8 cellular contexts compared by ENCODE assay signal in the genomic region with DNA sequence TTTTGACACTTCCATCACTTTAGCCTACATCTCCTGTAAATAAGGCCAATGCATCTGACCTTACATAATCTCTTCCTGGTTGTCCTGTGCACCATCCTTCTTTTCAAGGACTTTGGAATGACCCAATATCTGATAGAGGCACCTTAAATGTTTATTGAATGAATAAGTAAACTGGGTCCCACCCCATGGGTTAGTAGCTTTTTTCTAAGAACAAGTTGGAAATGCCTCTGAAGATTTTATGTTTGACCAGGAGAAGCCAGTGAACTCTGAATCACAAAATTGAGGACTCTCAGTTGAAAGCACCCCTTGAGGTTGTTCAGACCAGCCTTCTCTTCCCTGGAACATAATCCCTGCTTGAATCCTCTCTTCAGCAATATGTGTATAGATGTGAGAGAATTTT. TPM values are rescaled to one million over a fixed set of nuclear protein-coding genes. Genes with fewer than 3 reads are reported as not detected.
DNase-seq lines count a peak whose midpoint lies in the region; ATAC-seq and TF ChIP-seq lines count a peak whose summit lies in the region.

No MANE protein-coding gene starts in this region.

- H3K9me3 ChIP-seq in heart right ventricle (no peaks in the 10 kb centered on the region), muscle layer of duodenum (ENCODE audit: control insufficient read depth in 1 of 2, low read length in 2 of 2) (no peaks in the 10 kb centered on the region), uterus (no peaks in the 10 kb centered on the region)

- POLR2A ChIA-PET in MCF 10A (lab: Yijun Ruan, JAX), result interaction anchor here (0.6 to 11.8 kb wide), 19 partner anchors 15 to 730 kb away, joined by 3 to 164 read pairs (median 6); partner anchors contain the start of genes MORC2, SELENOM and TUG1

- CTCF ChIA-PET in MCF 10A (lab: Yijun Ruan, JAX), result interaction anchor here (0.6 to 8.5 kb wide), 10 partner anchors 14 to 111 kb away, joined by 3 to 40 read pairs (median 5); partner anchors contain the start of genes LIMK2 and SELENOM

- TF ChIP-seq CTCF in heart right ventricle (IDR thresholded peaks at IDR 0.05) (no peak), MCF 10A (IDR thresholded peaks at IDR 0.05; ENCODE audit: unreplicated experiment) (no peak), uterus (IDR thresholded peaks at IDR 0.05) (no peak)

- no peaks in the 10 kb centered on the region for H3K27me3 Mint-ChIP-seq in MCF 10A (ENCODE audit: insufficient read depth, unreplicated experiment)

- peak overlapping the region; percentile 89 for H3K4me3 Mint-ChIP-seq in MCF 10A (ENCODE audit: unreplicated experiment)

- peaks cover 14% of the 10 kb centered on the region for H3K4me1 Mint-ChIP-seq in MCF 10A (ENCODE audit: insufficient read depth, unreplicated experiment)

- TF ChIP-seq POLR2A in uterus (IDR thresholded peaks at IDR 0.05), result no peak

- no TSS peak for BruUV-seq in MCF 10A (replicated peaks; lab: Mats Ljungman, UMichigan)

- H3K4me1 ChIP-seq in heart right ventricle (peaks cover 0 to 37% (median 27%) of the 10 kb centered on the region in 9 donors), muscle layer of duodenum (ENCODE audit: control insufficient read depth in 1 of 2, insufficient read depth in 2 of 2, low read length in 2 of 2) (peaks cover 16 to 26% of the 10 kb centered on the region in 2 donors), uterus (peaks cover 0 to 3% of the 10 kb centered on the region in 2 donors)

- ATAC-seq in heart right ventricle (no peak), left ventricle myocardium superior (no peak)

- no peaks in the 10 kb centered on the region for H3K9me3 Mint-ChIP-seq in MCF 10A (ENCODE audit: unreplicated experiment)

- H3K36me3 ChIP-seq in heart right ventricle, result peaks cover 0 to 36% (median 15%) of the 10 kb centered on the region in 9 donors
- H3K36me3 ChIP-seq in muscle layer of duodenum (ENCODE audit: control insufficient read depth in 1 of 2, insufficient read depth in 2 of 2, low read length in 2 of 2), result peaks cover 0 to 3% of the 10 kb centered on the region in 2 donors
- no peaks in the 10 kb centered on the region for H3K36me3 ChIP-seq in uterus

- DNase-seq in heart right ventricle (no peak), left ventricle myocardium superior (no peak), MCF 10A (ENCODE audit: unreplicated experiment) (no peak), uterus (no peak), HUDEP-2 (lab: John Stamatoyannopoulos, UW; ENCODE audit: unreplicated experiment in 76 of 76) (no peak), NAMALWA (ENCODE audit: low spot score) (no peak), NCI-H774 (lab: John Stamatoyannopoulos, UW) (no peak)

- H3K27ac ChIP-seq in heart right ventricle (peak overlapping the region in 3 of 10 donors; percentile 79 to 95 (median 86)), muscle layer of duodenum (ENCODE audit: low read length) (peak overlapping the region; percentile 91), uterus (peak overlapping the region in 1 of 2 donors; percentile 93)

- H3K4me3 ChIP-seq in heart right ventricle (peak overlapping the region in 9 of 10 donors; percentile 59 to 95 (median 81)), muscle layer of duodenum (ENCODE audit: low read depth in 1 of 2, low read length in 2 of 2) (peak overlapping the region; percentile 77 to 95), uterus (peak overlapping the region; percentile 69 to 83)

- H3K36me3 Mint-ChIP-seq in MCF 10A (ENCODE audit: insufficient read depth, unreplicated experiment), result peaks cover 42% of the 10 kb centered on the region

- intact Hi-C loops in heart right ventricle (cut with DNase I) (loop anchor here in 3 of 10 donors (5.0 kb wide), 3 partner anchors 46 to 194 kb away; partner anchors contain the start of genes LIMK2 (in 2 of the 3), MORC2 (in 1 of the 3) and TUG1 (in 1 of the 3)), left ventricle myocardium superior (cut with micrococcal nuclease) (no loop called here), MCF 10A (cut with micrococcal nuclease) (loop anchor here (2.0 kb wide), 3 partner anchors 51 to 111 kb away; partner anchors contain the start of gene LIMK2), uterus (cut with DNase I; ENCODE audit: low total_unique reads) (no loop called here)

- no peaks in the 10 kb centered on the region for H3K27me3 ChIP-seq in heart right ventricle
- no peaks in the 10 kb centered on the region for H3K27me3 ChIP-seq in muscle layer of duodenum (ENCODE audit: low read depth, low read length)
- no peaks in the 10 kb centered on the region for H3K27me3 ChIP-seq in uterus

- H3K27ac Mint-ChIP-seq in MCF 10A (ENCODE audit: low read depth, unreplicated experiment), result peak overlapping the region; percentile 97

RNA-seq across cellular contexts. Expression of gene RNF185, which starts 1.4 kb away (rescaled TPM):
- total RNA-seq in heart right ventricle (10 to 100 TPM; 20.4 to 24.9 (median 22.0) TPM), left ventricle myocardium superior (21.4 TPM), MCF 10A (2022) (34.6 and 44.8 TPM in 2 replicates), uterus (10 to 100 TPM; 10.8 to 39.5 (median 28.0) TPM)
- polyA plus RNA-seq in heart right ventricle, result 10 to 100 TPM; 12.2 to 18.7 TPM

RNA-seq across cellular contexts. Expression of gene PLA2G3, which starts 21.1 kb away (rescaled TPM):
- not detected for total RNA-seq in heart right ventricle
- polyA plus RNA-seq in heart right ventricle, result under 1 TPM in 1 of 2 donors, not detected in 1; 0.01 TPM
- total RNA-seq in left ventricle myocardium superior, result not detected
- total RNA-seq in MCF 10A (2022), result not detected in 2 replicates
- total RNA-seq in uterus, result not detected

RNA-seq across cellular contexts. Expression of gene INPP5J, which starts 38.6 kb away (rescaled TPM):
- total RNA-seq in heart right ventricle (10 to 100 TPM; 15.2 to 31.7 (median 19.3) TPM), left ventricle myocardium superior (15.7 TPM), MCF 10A (2022) (0.61 and 0.66 TPM in 2 replicates), uterus (1 to 10 TPM in 3 of 4 donors, under 1 TPM in 1; 0.59 to 7.9 (median 3.0) TPM)
- polyA plus RNA-seq in heart right ventricle, result 10 to 100 TPM in 1 of 2 donors, 1 to 10 TPM in 1; 7.9 to 14.0 TPM

RNA-seq across cellular contexts. Expression of gene LIMK2, which starts 50.7 kb away (rescaled TPM):
- total RNA-seq in heart right ventricle, result 10 to 100 TPM in 5 of 10 donors, 1 to 10 TPM in 5; 6.5 to 18.8 (median 9.7) TPM
- polyA plus RNA-seq in heart right ventricle, result 10 to 100 TPM in 1 of 2 donors, 1 to 10 TPM in 1; 6.0 to 12.1 TPM
- total RNA-seq in left ventricle myocardium superior, result 8.6 TPM
- 74.4 and 126 TPM in 2 replicates for total RNA-seq in MCF 10A (2022)
- total RNA-seq in uterus, result 10 to 100 TPM in 2 of 4 donors, 1 to 10 TPM in 2; 7.2 to 52.0 (median 22.1) TPM

RNA-seq across cellular contexts. Expression of gene SELENOM, which starts 54.0 kb away (rescaled TPM):
- total RNA-seq in heart right ventricle (10 to 100 TPM; 21.5 to 73.9 (median 45.3) TPM), left ventricle myocardium superior (32.9 TPM), MCF 10A (2022) (44.9 and 88.7 TPM in 2 replicates), uterus (1,000 to 10,000 TPM in 2 of 4 donors, 100 to 1,000 TPM in 1, 10 to 100 TPM in 1; 91.7 to 2,170 (median 948) TPM)
- 100 to 1,000 TPM; 122 to 134 TPM for polyA plus RNA-seq in heart right ventricle
